8 cellular contexts compared by ENCODE assay signal in genomic region chr12:14514154-14514842, GRCh38. TPM values are rescaled to one million over a fixed set of nuclear protein-coding genes. Genes with fewer than 3 reads are reported as not detected.
DNase-seq lines count a peak whose midpoint lies in the region; ATAC-seq and TF ChIP-seq lines count a peak whose summit lies in the region.

No MANE protein-coding gene starts in this region.

- TF ChIP-seq RAD21 in Ishikawa (IDR thresholded peaks at IDR 0.05; ENCODE audit: low read depth) = peak; percentile 88

- no peaks in the 10 kb centered on the region for H3K9me3 ChIP-seq in heart left ventricle

- intact Hi-C loops in heart left ventricle (cut with DNase I) = loop anchor here (2.0 to 10.0 kb wide), 5 partner anchors 101 to 151 kb away; no protein-coding TSS in a partner anchor

- peak; percentile 20 to 61 (median 52) for TF ChIP-seq CTCF in heart left ventricle (IDR thresholded peaks at IDR 0.05)

- WGBS in heart left ventricle, 4 donors = 43 to 48% (median 45%) methylated on average over 4 of the region's 4 CpGs

- H3K27ac ChIP-seq in heart left ventricle = no peak overlapping the region

- DNase-seq in DMS53 treated with DMSO at 0.1 percent for 48 hours (lab: John Stamatoyannopoulos, UW; ENCODE audit: unreplicated experiment) = peak; percentile 100
- peak; percentile 78 for DNase-seq in SIG-M5 treated with dmso at 0.1 percent for 504 hours (lab: John Stamatoyannopoulos, UW; ENCODE audit: unreplicated experiment)
- DNase-seq in heart left ventricle = peak in 3 of 5 donors; percentile 23 to 42 (median 29)
- peak; percentile 5 for DNase-seq in stromal cell of bone marrow (ENCODE audit: low read depth)
- no peak for DNase-seq in KG1 (lab: John Stamatoyannopoulos, UW)
- no peak for DNase-seq in activated CD4-positive, alpha-beta T cell treated with anti-CD3 and anti-CD28 coated beads, Interleukin-2, amount 50 U/mL, for 1 hour

- no peak overlapping the region for H3K4me3 ChIP-seq in heart left ventricle

- peak in 3 of 4 donors; percentile 61 to 72 (median 69) for ATAC-seq in heart left ventricle
- no peak for ATAC-seq in activated CD4-positive, CD25-positive, alpha-beta regulatory T cell treated with anti-CD3 and anti-CD28 coated beads, Interleukin-2, amount 50 U/mL, for 24 hours

- H3K27me3 ChIP-seq in heart left ventricle = no peaks in the 10 kb centered on the region

- peaks cover 0 to 32% (median 11%) of the 10 kb centered on the region in 9 donors for H3K36me3 ChIP-seq in heart left ventricle

- no peaks in the 10 kb centered on the region for H3K4me1 ChIP-seq in heart left ventricle

- peak; percentile 79 for TF ChIP-seq EP300 in Ishikawa (IDR thresholded peaks at IDR 0.05; ENCODE audit: borderline replicate concordance)

- no peak for TF ChIP-seq POLR2A in heart left ventricle (IDR thresholded peaks at IDR 0.05)

TF ChIP-seq in Ishikawa, 13 proteins besides CTCF, POLR2A, EP300 and RAD21:
- TF ChIP-seq TAF1 (IDR thresholded peaks at IDR 0.05; ENCODE audit: low read depth) (no peak), CEBPB (IDR thresholded peaks at IDR 0.05) (peak; percentile 59), YY1 (IDR thresholded peaks at IDR 0.05; ENCODE audit: low read depth) (peak; percentile 66; the same call in 1 of the 2 replicates), FOXM1 (IDR thresholded peaks at IDR 0.05; ENCODE audit: borderline replicate concordance, low read depth) (peak; percentile 83; the same call in 1 of the 2 replicates), NFIC (IDR thresholded peaks at IDR 0.05) (peak; percentile 94), TCF12 (IDR thresholded peaks at IDR 0.05; ENCODE audit: low read depth) (peak; percentile 89), MAX (IDR thresholded peaks at IDR 0.05) (peak; percentile 54; the same call in 1 of the 2 replicates), CREB1 (IDR thresholded peaks at IDR 0.05; ENCODE audit: low read depth) (no peak), EGR1 (IDR thresholded peaks at IDR 0.05) (no peak), REST (IDR thresholded peaks at IDR 0.05; ENCODE audit: low read depth) (no peak), TEAD4 (IDR thresholded peaks at IDR 0.05) (peak; percentile 98), USF1 (IDR thresholded peaks at IDR 0.05) (peak; percentile 17; the same call in 1 of the 2 replicates), ZBTB7A (IDR thresholded peaks at IDR 0.05; ENCODE audit: low read depth) (no peak)

RNA-seq across cellular contexts. Expression of gene PLBD1, which starts 53.4 kb away (rescaled TPM):
- 10 to 100 TPM; 11.9 to 49.1 (median 26.5) TPM for total RNA-seq in heart left ventricle
- polyA plus RNA-seq in heart left ventricle = 10 to 100 TPM in 1 of 2 donors, 1 to 10 TPM in 1; 6.0 to 13.7 TPM

Comparison
In these comparisons a context has a peak if more than half of its experiments do, and no peak if none do; other contexts are left out.
1. DNase-seq: peak in DMS53 treated with DMSO at 0.1 percent for 48 hours (single experiment), SIG-M5 treated with dmso at 0.1 percent for 504 hours (single experiment), heart left ventricle (3 of 5) and stromal cell of bone marrow (single experiment); none in KG1 (single experiment) and activated CD4-positive, alpha-beta T cell treated with anti-CD3 and anti-CD28 coated beads, Interleukin-2, amount 50 U/mL, for 1 hour (single experiment).
2. ATAC-seq: peak in heart left ventricle (3 of 4); none in activated CD4-positive, CD25-positive, alpha-beta regulatory T cell treated with anti-CD3 and anti-CD28 coated beads, Interleukin-2, amount 50 U/mL, for 24 hours (0 of 2).